Comparison of ENCODE assay signal across 8 cellular contexts in the genomic region with DNA sequence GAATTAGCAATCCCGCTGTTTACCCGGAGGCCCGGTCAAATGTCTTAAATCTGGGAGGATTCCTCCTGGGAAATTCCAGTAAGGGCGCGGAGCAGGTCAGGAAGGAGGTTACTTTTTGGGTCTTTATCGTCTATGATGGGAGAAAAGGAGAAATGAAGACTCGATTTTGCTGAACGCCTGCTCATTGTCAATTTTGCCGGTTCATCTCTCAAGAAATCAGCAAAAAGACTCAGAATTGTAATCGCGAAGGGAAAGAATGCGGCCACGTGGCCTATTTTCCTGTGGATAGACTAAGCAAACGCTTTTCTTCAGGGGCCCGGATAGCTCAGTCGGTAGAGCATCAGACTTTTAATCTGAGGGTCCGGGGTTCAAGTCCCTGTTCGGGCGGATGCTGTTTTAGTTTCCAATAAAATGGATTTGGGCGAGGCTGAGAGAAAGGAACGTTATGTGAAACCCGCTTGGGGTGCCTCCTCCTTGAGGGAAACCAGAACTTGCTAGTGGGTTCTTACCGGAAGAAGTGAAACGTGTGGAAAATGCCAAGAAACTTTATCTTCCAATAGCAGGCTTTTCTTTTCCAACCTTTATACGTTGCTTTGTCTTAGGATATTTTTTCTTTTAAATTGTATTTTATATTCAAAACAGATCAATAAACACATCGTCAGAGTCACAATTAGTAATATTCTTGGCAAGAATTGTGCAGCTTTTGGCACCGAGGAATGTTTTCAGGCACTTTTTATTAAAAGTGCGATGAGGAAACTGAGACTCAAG. TPM values are rescaled to one million over a fixed set of nuclear protein-coding genes. Genes with fewer than 3 reads are reported as not detected.
DNase-seq lines count a peak whose midpoint lies in the region; ATAC-seq and TF ChIP-seq lines count a peak whose summit lies in the region.

No MANE protein-coding gene starts in this region.

- peaks cover 3% of the 10 kb centered on the region for H3K27me3 Mint-ChIP-seq in activated B cell treated with CpG ODN at 0.5 μM for 24 hours

- no peaks in the 10 kb centered on the region for H3K36me3 ChIP-seq in A673 (ENCODE audit: insufficient read depth, low read length, poor library complexity, severe bottlenecking)
- no peaks in the 10 kb centered on the region for H3K36me3 ChIP-seq in right lobe of liver

- H3K4me3 Mint-ChIP-seq in activated B cell treated with CpG ODN at 0.5 μM for 24 hours = peak overlapping the region; percentile 72

- H3K27ac ChIP-seq in A673 (ENCODE audit: low read depth, low read length, poor library complexity, severe bottlenecking) = peak overlapping the region; percentile 58
- H3K27ac ChIP-seq in right lobe of liver = no peak overlapping the region

- TF ChIP-seq POLR2A in right lobe of liver (IDR thresholded peaks at IDR 0.05) = no peak

- TF ChIP-seq CTCF in A673 (conservative IDR thresholded peaks at IDR 0.05; ENCODE audit: low read depth, low read length) = no peak
- no peak for TF ChIP-seq CTCF in activated B cell treated with CpG ODN at 0.5 μM for 24 hours (IDR thresholded peaks at IDR 0.05)
- TF ChIP-seq CTCF in right lobe of liver (IDR thresholded peaks at IDR 0.05) = no peak

- no TSS peak for BruUV-seq in A673 (replicated peaks; lab: Mats Ljungman, UMichigan)

- H3K4me1 Mint-ChIP-seq in activated B cell treated with CpG ODN at 0.5 μM for 24 hours = peaks cover 60% of the 10 kb centered on the region

- H3K27me3 ChIP-seq in A673 (replicated peaks; ENCODE audit: insufficient read depth, low read depth, low read length, poor library complexity) = no peaks in the 10 kb centered on the region
- no peaks in the 10 kb centered on the region for H3K27me3 ChIP-seq in right lobe of liver

- no peaks in the 10 kb centered on the region for H3K9me3 Mint-ChIP-seq in activated B cell treated with CpG ODN at 0.5 μM for 24 hours

- peak overlapping the region; percentile 79 for H3K27ac Mint-ChIP-seq in activated B cell treated with CpG ODN at 0.5 μM for 24 hours

- DNase-seq in A673 (ENCODE audit: low spot score) (peak; percentile 98), NCI-H2029 (lab: John Stamatoyannopoulos, UW) (peak; percentile 32), activated B cell treated with CpG ODN at 0.5 μM for 24 hours (peak; percentile 27), cerebellar cortex (ENCODE audit: low spot score) (peak; percentile 86), right lobe of liver (no peak)
- DNase-seq in stimulated activated CD4-positive, alpha-beta T cell treated with anti-CD3 and anti-CD28 coated beads, TNF-alpha, amount 100 ng/mL, for 1 hour (ENCODE audit: low read depth in 3 of 3, low spot score in 1 of 3) = peak in 2 of 3 donors; percentile 25 to 69

- POLR2A ChIA-PET in A673 (lab: Charles Lee; ENCODE audit: low non-redundant PET) (no interaction called here), activated B cell treated with CpG ODN at 0.5 μM for 24 hours (lab: Charles Lee) (interaction anchor here (0.6 to 2.5 kb wide), 5 partner anchors 10 to 113 kb away, joined by 5 to 16 read pairs (median 11); partner anchors contain the start of genes OSBP and PATL1)

- peaks cover 5% of the 10 kb centered on the region for H3K36me3 Mint-ChIP-seq in activated B cell treated with CpG ODN at 0.5 μM for 24 hours (ENCODE audit: low read depth)

- 4% methylated on average over 28 of the region's 28 CpGs for WGBS in right lobe of liver (ENCODE audit: insufficient coverage, low coverage, low lambda C conversion rate, missing lambda C conversion rate)

- no peaks in the 10 kb centered on the region for H3K9me3 ChIP-seq in A673 (ENCODE audit: low read depth, low read length, poor library complexity, severe bottlenecking)
- no peaks in the 10 kb centered on the region for H3K9me3 ChIP-seq in right lobe of liver

- CTCF ChIA-PET in A673 (lab: Charles Lee) = interaction anchor here (0.6 kb wide), 1 partner anchor 385 kb away, joined by 7 read pairs; the partner anchor contains the start of gene DTX4
- CTCF ChIA-PET in activated B cell treated with CpG ODN at 0.5 μM for 24 hours (lab: Charles Lee) = no interaction called here

- peak overlapping the region; percentile 53 for H3K4me3 ChIP-seq in A673 (ENCODE audit: low read depth, low read length, poor library complexity, severe bottlenecking)
- H3K4me3 ChIP-seq in right lobe of liver = peak overlapping the region; percentile 5 to 27 (median 23)

- ATAC-seq in GM18909 (IDR thresholded peaks at IDR 0.05; ENCODE audit: poor library complexity, unreplicated experiment) (peak; percentile 33), activated B cell treated with CpG ODN at 0.5 μM for 24 hours (ENCODE audit: low read depth) (no peak), right lobe of liver (peak; percentile 15 to 57 (median 42)), HG03442 (IDR thresholded peaks at IDR 0.05; ENCODE audit: unreplicated experiment) (no peak)

- intact Hi-C loops in A673 (cut with micrococcal nuclease; ENCODE audit: unreplicated experiment) = loop anchor here (10.0 kb wide), 1 partner anchor 361 kb away; no protein-coding TSS in a partner anchor
- intact Hi-C loops in activated B cell treated with CpG ODN at 0.5 μM for 24 hours (cut with micrococcal nuclease) = loop anchor here (10.0 kb wide), 2 partner anchors 381 to 1891 kb away; partner anchors contain the start of genes DTX4 and ZDHHC5
- intact Hi-C loops in right lobe of liver (cut with DNase I) = no loop called here

- H3K4me1 ChIP-seq in A673 (ENCODE audit: insufficient read depth, low read length, poor library complexity, severe bottlenecking) (peaks cover 9% of the 10 kb centered on the region), right lobe of liver (peaks cover 0 to 8% (median 0%) of the 10 kb centered on the region in 4 donors)

RNA-seq across cellular contexts. Expression of gene OR4D9, which starts 45.0 kb away (rescaled TPM):
- total RNA-seq in A673 (2021) = not detected in 2 replicates
- not detected in 2 replicates for total RNA-seq in activated B cell treated with CpG ODN at 0.5 μM for 24 hours
- not detected for total RNA-seq in right lobe of liver

RNA-seq across cellular contexts. Expression of gene OR4D11, which starts 52.9 kb away (rescaled TPM):
- not detected in 2 replicates for total RNA-seq in A673 (2021)
- total RNA-seq in activated B cell treated with CpG ODN at 0.5 μM for 24 hours = not detected in 2 replicates
- not detected for total RNA-seq in right lobe of liver

RNA-seq across cellular contexts. Expression of gene OSBP, which starts 59.3 kb away (rescaled TPM):
- 40.7 and 43.2 TPM in 2 replicates for total RNA-seq in A673 (2021)
- 34.7 and 38.0 TPM in 2 replicates for total RNA-seq in activated B cell treated with CpG ODN at 0.5 μM for 24 hours
- 10 to 100 TPM; 44.9 to 65.4 (median 52.4) TPM for total RNA-seq in right lobe of liver

Comparison
In these comparisons a context has a peak if more than half of its experiments do, and no peak if none do; other contexts are left out.
1. DNase-seq: peak in A673 (single experiment), NCI-H2029 (single experiment), activated B cell treated with CpG ODN at 0.5 μM for 24 hours (single experiment), cerebellar cortex (single experiment) and stimulated activated CD4-positive, alpha-beta T cell treated with anti-CD3 and anti-CD28 coated beads, TNF-alpha, amount 100 ng/mL, for 1 hour (2 of 3); none in right lobe of liver (0 of 3).
2. ATAC-seq: peak in GM18909 (single experiment) and right lobe of liver (4 of 4); none in activated B cell treated with CpG ODN at 0.5 μM for 24 hours (single experiment) and HG03442 (single experiment).
3. intact Hi-C loops: an anchor here in A673 (10.0 kb wide) and activated B cell treated with CpG ODN at 0.5 μM for 24 hours (10.0 kb wide); none called in right lobe of liver.